Comparison of ENCODE assay signal across 19 cellular contexts in genomic region chr5:149559712-149560111, GRCh38. TPM values are rescaled to one million over a fixed set of nuclear protein-coding genes. Genes with fewer than 3 reads are reported as not detected.
DNase-seq lines count a peak whose midpoint lies in the region; ATAC-seq and TF ChIP-seq lines count a peak whose summit lies in the region.
"Had no signal": no experiment of that assay in that cellular context is flagged by ENCODE, and none has a peak within 500 bp of the region (broad histone marks: within the 10 kb centered on the region; RNA-seq: fewer than 3 reads in every experiment).

No MANE protein-coding gene starts in this region.

- no peak for TF ChIP-seq POLR2A in esophagus muscularis mucosa (IDR thresholded peaks at IDR 0.05; ENCODE audit: low read depth)

- no peak overlapping the region for H3K27ac ChIP-seq in SK-N-MC
- no peak overlapping the region for H3K27ac ChIP-seq in esophagus muscularis mucosa (replicated peaks in 1 of 4)
- H3K27ac ChIP-seq: hepatocyte, upper lobe of left lung, VCaP had no signal

- peaks cover 35 to 43% (median 38%) of the 10 kb centered on the region in 4 donors for H3K4me1 ChIP-seq in esophagus muscularis mucosa

- no peaks in the 10 kb centered on the region for H3K27me3 ChIP-seq in esophagus muscularis mucosa
- H3K27me3 ChIP-seq: esophagus squamous epithelium, hepatocyte, upper lobe of left lung had no signal

- WGBS in esophagus muscularis mucosa = 82% methylated on average over 2 of the region's 2 CpGs

- DNase-seq in AG09309 (ENCODE audit: low read depth) (peak; percentile 76), HS-5 (ENCODE audit: low read depth) (peak; percentile 51), SK-N-MC (ENCODE audit: low read depth, low spot score) (peak; percentile 64), fibroblast of villous mesenchyme (ENCODE audit: low read depth) (peak; percentile 92), esophagus muscularis mucosa (ENCODE audit: extremely low spot score) (no peak)
- DNase-seq in activated effector memory CD4-positive, alpha-beta T cell treated with Interleukin-2 at 50 U/mL for 16 hours = no peak
- DNase-seq: activated CD4-positive, alpha-beta memory T cell treated with anti-CD3 and anti-CD28 coated beads, Interleukin-2, amount 10 ng/mL, durations not matched to agents 7 days and 5 days; activated T-cell treated with anti-CD3 and anti-CD28 coated beads, Interleukin-2, amount 50 U/mL, for 48 hours; esophagus squamous epithelium; kidney; NCI-H1092 treated with DMSO at 0.1 percent for 48 hours; NCI-H2171; RPMI8226; stimulated activated naive CD4-positive, alpha-beta T cell; upper lobe of left lung had no signal

- no peak overlapping the region for H3K4me3 ChIP-seq in AG09309 (ENCODE audit: control insufficient read depth, low read depth, low read length)
- peak overlapping the region; percentile 28 for H3K4me3 ChIP-seq in SK-N-MC
- H3K4me3 ChIP-seq in fibroblast of villous mesenchyme (ENCODE audit: low read depth, low read length) = no peak overlapping the region
- H3K4me3 ChIP-seq in esophagus muscularis mucosa = no peak overlapping the region
- H3K4me3 ChIP-seq: esophagus squamous epithelium, hepatocyte, upper lobe of left lung had no signal

- no peaks in the 10 kb centered on the region for H3K9me3 ChIP-seq in SK-N-MC (ENCODE audit: low read depth, low read length)
- H3K9me3 ChIP-seq in esophagus muscularis mucosa = no peaks in the 10 kb centered on the region
- H3K9me3 ChIP-seq: esophagus squamous epithelium, upper lobe of left lung had no signal

- TF ChIP-seq EP300 in esophagus muscularis mucosa (IDR thresholded peaks at IDR 0.05) = no peak

- ATAC-seq in GM18870 (IDR thresholded peaks at IDR 0.05; ENCODE audit: unreplicated experiment) (no peak), GM18907 (IDR thresholded peaks at IDR 0.05; ENCODE audit: unreplicated experiment) (no peak)

- intact Hi-C loops in esophagus muscularis mucosa (cut with DNase I) = no loop called here

- H3K36me3 ChIP-seq in SK-N-MC (ENCODE audit: insufficient read depth, low read length) = no peaks in the 10 kb centered on the region
- H3K36me3 ChIP-seq in esophagus muscularis mucosa = no peaks in the 10 kb centered on the region
- H3K36me3 ChIP-seq: esophagus squamous epithelium, upper lobe of left lung had no signal

- no peak for TF ChIP-seq CTCF in AG09309 (IDR thresholded peaks at IDR 0.05; ENCODE audit: control insufficient read depth, insufficient read depth, low read depth, low read length, missing control alignments)
- no peak for TF ChIP-seq CTCF in fibroblast of villous mesenchyme (IDR thresholded peaks at IDR 0.05; ENCODE audit: insufficient read depth, low read depth, low read length)
- TF ChIP-seq CTCF in esophagus muscularis mucosa (IDR thresholded peaks at IDR 0.05) = no peak

- H3K9ac ChIP-seq in SK-N-MC (ENCODE audit: insufficient read length) = no peak overlapping the region

RNA-seq across cellular contexts. Expression of gene CSNK1A1, which starts 8.5 kb away (rescaled TPM):
- total RNA-seq in fibroblast of villous mesenchyme (386 and 487 TPM in 2 replicates), esophagus muscularis mucosa (100 to 1,000 TPM; 283 to 347 (median 336) TPM)

RNA-seq across cellular contexts. Expression of gene ARHGEF37, which starts 21.6 kb away (rescaled TPM):
- total RNA-seq in fibroblast of villous mesenchyme (0.43 and 0.64 TPM in 2 replicates), esophagus muscularis mucosa (10 to 100 TPM; 11.9 to 22.0 (median 19.5) TPM)

Comparison
In these comparisons a context has a peak if more than half of its experiments do, and no peak if none do; other contexts are left out.
1. DNase-seq: peak in AG09309 (single experiment), HS-5 (single experiment), SK-N-MC (single experiment) and fibroblast of villous mesenchyme (single experiment); none in esophagus muscularis mucosa (single experiment) and activated effector memory CD4-positive, alpha-beta T cell treated with Interleukin-2 at 50 U/mL for 16 hours (single experiment).